ENCODE assay signal across 7 cellular contexts in the genomic region with DNA sequence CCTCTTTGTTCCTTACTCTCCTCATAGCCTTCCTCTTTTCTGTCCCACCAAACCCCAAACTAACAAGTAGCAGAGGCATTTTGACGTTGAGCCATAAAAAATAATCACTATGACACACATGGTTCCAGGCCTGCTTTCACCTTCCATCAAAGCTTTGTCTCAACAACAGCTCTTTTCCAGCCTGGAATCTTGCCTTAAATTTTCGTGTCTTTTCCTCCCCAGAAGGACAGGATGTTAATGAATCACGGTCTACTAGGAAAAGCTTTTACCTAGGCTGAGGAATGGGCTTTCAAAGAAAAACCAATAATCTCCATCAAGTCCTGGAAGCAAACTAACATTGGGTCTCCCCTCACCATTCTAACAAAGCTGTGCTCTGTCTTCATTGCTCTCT.
DNase-seq lines count a peak whose midpoint lies in the region; ATAC-seq and TF ChIP-seq lines count a peak whose summit lies in the region.

No MANE protein-coding gene starts in this region.

- no peak overlapping the region for H3K4me3 ChIP-seq in left lung
- H3K4me3 ChIP-seq in subcutaneous abdominal adipose tissue (ENCODE audit: low read depth in 1 of 5, low read length in 5 of 5): peak overlapping the region in 2 of 5 donors; percentile 11 to 45

- no peak for TF ChIP-seq CTCF in left lung (IDR thresholded peaks at IDR 0.05)

- H3K4me1 Mint-ChIP-seq in activated naive CD8-positive, alpha-beta T cell treated with anti-CD3 and anti-CD28 coated beads, Interleukin-2, amount 50 U/mL, for 24 hours: peaks cover 37% of the 10 kb centered on the region

- H3K4me1 ChIP-seq in left lung (peaks cover 6 to 35% of the 10 kb centered on the region in 2 donors), subcutaneous abdominal adipose tissue (ENCODE audit: control insufficient read depth in 5 of 5, insufficient read depth in 5 of 5, low read length in 5 of 5) (peaks cover 11 to 28% (median 28%) of the 10 kb centered on the region in 5 donors)

- H3K9me3 ChIP-seq in left lung (no peaks in the 10 kb centered on the region), subcutaneous abdominal adipose tissue (ENCODE audit: control insufficient read depth in 5 of 5, low read length in 5 of 5) (no peaks in the 10 kb centered on the region)

- no peaks in the 10 kb centered on the region for H3K27me3 Mint-ChIP-seq in activated naive CD8-positive, alpha-beta T cell treated with anti-CD3 and anti-CD28 coated beads, Interleukin-2, amount 50 U/mL, for 24 hours

- peak overlapping the region; percentile 75 for H3K27ac Mint-ChIP-seq in activated naive CD8-positive, alpha-beta T cell treated with anti-CD3 and anti-CD28 coated beads, Interleukin-2, amount 50 U/mL, for 24 hours

- H3K27me3 ChIP-seq in left lung (no peaks in the 10 kb centered on the region), subcutaneous abdominal adipose tissue (ENCODE audit: control insufficient read depth in 5 of 5, insufficient read depth in 4 of 5, low read length in 5 of 5) (no peaks in the 10 kb centered on the region)

- peak overlapping the region in 1 of 5 donors; percentile 2 for H3K9ac ChIP-seq in subcutaneous abdominal adipose tissue (ENCODE audit: low read length in 5 of 5)

- H3K27ac ChIP-seq in left lung (peak overlapping the region; percentile 69 to 78), subcutaneous abdominal adipose tissue (ENCODE audit: low read depth, low read length) (peak overlapping the region; percentile 76)

- no peaks in the 10 kb centered on the region for H3K9me3 Mint-ChIP-seq in activated naive CD8-positive, alpha-beta T cell treated with anti-CD3 and anti-CD28 coated beads, Interleukin-2, amount 50 U/mL, for 24 hours

- H3K36me3 Mint-ChIP-seq in activated naive CD8-positive, alpha-beta T cell treated with anti-CD3 and anti-CD28 coated beads, Interleukin-2, amount 50 U/mL, for 24 hours (ENCODE audit: low read depth): no peaks in the 10 kb centered on the region

- intact Hi-C loops in left lung (cut with DNase I): no loop called here

- H3K4me3 Mint-ChIP-seq in activated naive CD8-positive, alpha-beta T cell treated with anti-CD3 and anti-CD28 coated beads, Interleukin-2, amount 50 U/mL, for 24 hours: peak overlapping the region; percentile 34

- no peak for ATAC-seq in activated naive CD8-positive, alpha-beta T cell treated with anti-CD3 and anti-CD28 coated beads, Interleukin-2, amount 50 U/mL, for 24 hours
- ATAC-seq in left lung: no peak

- DNase-seq in M059J (ENCODE audit: low read depth) (peak; percentile 47), left lung (no peak), Ammon's horn (ENCODE audit: low spot score) (no peak)
- no peak for DNase-seq in activated naive CD8-positive, alpha-beta T cell treated with anti-CD3 and anti-CD28 coated beads, Interleukin-2, amount 50 U/mL, for 24 hours
- no peak for DNase-seq in stimulated activated CD4-positive, alpha-beta T cell treated with anti-CD3 and anti-CD28 coated beads, Interleukin-12 subunit alpha, Interleukin-12 subunit beta, amount 100 ng/mL, for 4 hours
- no peak for DNase-seq in activated CD4-positive, alpha-beta T cell treated with anti-CD3 and anti-CD28 coated beads, Interleukin-2, amount 50 U/mL, for 4 hours

- H3K36me3 ChIP-seq in left lung: no peaks in the 10 kb centered on the region
- H3K36me3 ChIP-seq in subcutaneous abdominal adipose tissue (ENCODE audit: control insufficient read depth in 5 of 5, insufficient read depth in 5 of 5, low read length in 5 of 5): no peaks in the 10 kb centered on the region
